1 cellular context compared by ENCODE assay signal in the genomic region with DNA sequence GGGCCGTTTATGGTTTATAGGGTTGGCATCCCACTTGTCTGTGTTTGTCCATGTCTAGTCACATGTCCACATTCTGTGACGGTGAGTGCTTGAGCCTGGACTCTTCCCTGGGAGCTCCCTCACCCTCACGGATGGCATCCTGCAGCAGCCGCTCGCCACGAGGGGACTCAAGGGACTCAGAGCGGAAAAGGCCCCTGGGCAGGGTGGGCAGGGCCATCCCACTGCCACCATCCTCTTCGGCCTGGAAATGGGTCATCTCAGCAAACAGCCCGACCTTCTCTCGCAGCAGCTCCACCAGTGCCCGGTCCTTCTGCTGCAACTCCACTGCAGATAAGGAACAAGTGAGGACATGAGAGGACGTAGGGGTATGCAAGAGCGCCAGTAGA.
TF ChIP-seq lines count a peak whose summit lies in the region.

No MANE protein-coding gene starts in this region.

TF ChIP-seq in K562, 482 proteins besides CTCF, POLR2A, EP300 and RAD21:
- TF ChIP-seq ZNF699 (CRISPR knock-in tag; IDR thresholded peaks at IDR 0.05; ENCODE audit: insufficient replicate concordance): no peak
- peak; percentile 52 for TF ChIP-seq POLR2G (IDR thresholded peaks at IDR 0.05; ENCODE audit: low read depth, low read length)
